ENCODE assay signal across 8 cellular contexts in the genomic region with DNA sequence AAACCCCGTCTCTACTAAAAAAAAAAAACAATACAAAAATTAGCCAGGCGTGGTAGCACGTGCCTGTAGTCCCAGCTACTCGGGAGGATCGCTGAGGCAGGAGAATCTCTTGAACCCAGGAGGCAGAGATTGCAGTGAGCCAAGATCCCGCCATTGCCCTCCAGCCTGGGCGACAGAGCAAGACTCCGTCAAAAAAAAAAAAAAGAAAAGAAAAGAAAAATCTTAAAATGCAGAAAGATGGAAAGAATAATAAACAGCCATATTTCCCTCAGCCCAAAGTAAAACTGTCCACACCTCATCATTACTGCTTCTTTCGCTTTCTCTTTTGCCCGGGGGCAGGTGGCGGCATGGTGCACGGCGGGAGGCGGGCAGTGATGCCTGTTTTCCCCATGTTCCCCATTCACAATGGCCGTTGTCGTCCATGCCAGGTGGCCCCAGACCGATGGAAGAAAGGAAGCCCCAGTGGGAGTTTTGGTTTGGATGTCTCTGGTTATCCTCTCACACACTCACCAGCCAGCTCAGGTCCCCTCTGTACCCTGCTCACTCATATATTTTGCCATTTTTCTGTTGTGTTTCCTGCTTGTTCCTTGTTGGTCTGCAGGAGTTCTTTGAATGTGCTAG. TPM values are rescaled to one million over a fixed set of nuclear protein-coding genes. Genes with fewer than 3 reads are reported as not detected.
DNase-seq lines count a peak whose midpoint lies in the region; ATAC-seq and TF ChIP-seq lines count a peak whose summit lies in the region.

No MANE protein-coding gene starts in this region.

- H3K27ac Mint-ChIP-seq in activated naive CD8-positive, alpha-beta T cell treated with anti-CD3 and anti-CD28 coated beads, Interleukin-2, amount 10 ng/mL, durations not matched to agents 7 days and 5 days = peak overlapping the region; percentile 95

- no peaks in the 10 kb centered on the region for H3K9me3 Mint-ChIP-seq in activated naive CD8-positive, alpha-beta T cell treated with anti-CD3 and anti-CD28 coated beads, Interleukin-2, amount 10 ng/mL, durations not matched to agents 7 days and 5 days

- H3K36me3 Mint-ChIP-seq in activated naive CD8-positive, alpha-beta T cell treated with anti-CD3 and anti-CD28 coated beads, Interleukin-2, amount 10 ng/mL, durations not matched to agents 7 days and 5 days = no peaks in the 10 kb centered on the region

- H3K4me3 ChIP-seq in GM12864 (ENCODE audit: low read depth, low read length) = peak overlapping the region; percentile 28

- no peak for TF ChIP-seq CTCF in GM12864 (IDR thresholded peaks at IDR 0.05; ENCODE audit: low read depth, low read length, missing control alignments)

- H3K27me3 Mint-ChIP-seq in activated naive CD8-positive, alpha-beta T cell treated with anti-CD3 and anti-CD28 coated beads, Interleukin-2, amount 10 ng/mL, durations not matched to agents 7 days and 5 days = no peaks in the 10 kb centered on the region

- peak overlapping the region; percentile 87 for H3K4me3 Mint-ChIP-seq in activated naive CD8-positive, alpha-beta T cell treated with anti-CD3 and anti-CD28 coated beads, Interleukin-2, amount 10 ng/mL, durations not matched to agents 7 days and 5 days

- POLR2A ChIA-PET in activated naive CD8-positive, alpha-beta T cell treated with anti-CD3 and anti-CD28 coated beads, Interleukin-2, amount 10 ng/mL, durations not matched to agents 7 days and 5 days (lab: Charles Lee) = interaction anchor here (0.7 to 1.2 kb wide), 4 partner anchors 10 to 170 kb away, joined by 3 to 5 read pairs (median 3); no protein-coding TSS in a partner anchor

- peaks cover 8% of the 10 kb centered on the region for H3K4me1 Mint-ChIP-seq in activated naive CD8-positive, alpha-beta T cell treated with anti-CD3 and anti-CD28 coated beads, Interleukin-2, amount 10 ng/mL, durations not matched to agents 7 days and 5 days

- DNase-seq in GM12864 (ENCODE audit: low read depth) (peak; percentile 7), RPMI8226 (peak; percentile 60)
- DNase-seq in activated naive CD8-positive, alpha-beta T cell treated with anti-CD3 and anti-CD28 coated beads, Interleukin-2, amount 10 ng/mL, durations not matched to agents 7 days and 5 days = peak; percentile 59
- peak; percentile 29 to 45 for DNase-seq in stimulated activated CD4-positive, alpha-beta T cell treated with anti-CD3 and anti-CD28 coated beads, Interleukin-4, amount 100 ng/mL, for 4 hours

- peak; percentile 87 for ATAC-seq in activated naive CD8-positive, alpha-beta T cell treated with anti-CD3 and anti-CD28 coated beads, Interleukin-2, amount 10 ng/mL, durations not matched to agents 7 days and 5 days (ENCODE audit: low read depth)
- ATAC-seq in GM18520 (IDR thresholded peaks at IDR 0.05; ENCODE audit: unreplicated experiment) (no peak), GM21390 (IDR thresholded peaks at IDR 0.05; ENCODE audit: unreplicated experiment) (no peak), HG03280 (IDR thresholded peaks at IDR 0.05; ENCODE audit: unreplicated experiment) (no peak), HG03025 (IDR thresholded peaks at IDR 0.05; ENCODE audit: low FRiP score, unreplicated experiment) (no peak)

RNA-seq across cellular contexts. Expression of a gene that starts 37.0 kb away (rescaled TPM):
- total RNA-seq in activated naive CD8-positive, alpha-beta T cell treated with anti-CD3 and anti-CD28 coated beads, Interleukin-2, amount 10 ng/mL, durations not matched to agents 7 days and 5 days = 10 to 100 TPM; 13.1 to 13.9 TPM

RNA-seq across cellular contexts. Expression of a gene that starts 52.8 kb away (rescaled TPM):
- 10 to 100 TPM; 25.0 to 25.5 TPM for total RNA-seq in activated naive CD8-positive, alpha-beta T cell treated with anti-CD3 and anti-CD28 coated beads, Interleukin-2, amount 10 ng/mL, durations not matched to agents 7 days and 5 days

Comparison
In these comparisons a context has a peak if more than half of its experiments do, and no peak if none do; other contexts are left out.
1. DNase-seq: peak in every context shown above with its lines; median percentile 60 in RPMI8226; 59 in activated naive CD8-positive, alpha-beta T cell treated with anti-CD3 and anti-CD28 coated beads, Interleukin-2, amount 10 ng/mL, durations not matched to agents 7 days and 5 days; 37 in stimulated activated CD4-positive, alpha-beta T cell treated with anti-CD3 and anti-CD28 coated beads, Interleukin-4, amount 100 ng/mL, for 4 hours; 7 in GM12864.